In the genomic region with DNA sequence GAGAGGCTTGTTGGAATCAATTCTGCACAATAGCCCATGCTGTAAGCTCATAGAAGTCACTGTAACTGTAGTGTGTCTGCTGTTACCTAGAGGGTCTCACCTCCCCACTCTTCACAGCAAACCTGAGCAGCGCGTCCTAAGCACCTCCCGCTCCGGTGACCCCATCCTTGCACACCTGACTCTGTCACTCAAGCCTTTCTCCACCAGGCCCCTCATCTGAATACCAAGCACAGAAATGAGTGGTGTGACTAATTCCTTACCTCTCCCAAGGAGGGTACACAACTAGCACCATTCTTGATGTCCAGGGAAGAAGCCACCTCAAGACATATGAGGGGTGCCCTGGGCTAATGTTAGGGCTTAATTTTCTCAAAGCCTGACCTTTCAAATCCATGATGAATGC, we compare ENCODE assay signal across 26 cellular contexts. TPM values are rescaled to one million over a fixed set of nuclear protein-coding genes. Genes with fewer than 3 reads are reported as not detected.
"Had no signal": no experiment of that assay in that cellular context is flagged by ENCODE, and none has a peak within 500 bp of the region (broad histone marks: within the 10 kb centered on the region; RNA-seq: fewer than 3 reads in every experiment).

No MANE protein-coding gene starts in this region.

- H3K27ac ChIP-seq: adrenal gland had no signal

- H3K4me3 ChIP-seq: adrenal gland had no signal

- H3K4me3 Mint-ChIP-seq: activated CD8-positive, alpha-beta T cell treated with anti-CD3 and anti-CD28 coated beads, Interleukin-2, amount 10 ng/mL, durations not matched to agents 7 days and 5 days; activated naive CD8-positive, alpha-beta T cell treated with anti-CD3 and anti-CD28 coated beads, Interleukin-2, amount 10 ng/mL, durations not matched to agents 7 days and 5 days; central memory CD8-positive, alpha-beta T cell; T-helper 1 cell treated with Interleukin-12 subunit alpha and Interleukin-12 subunit beta and Interleukin-4 antibody, amounts not matched to agents 30 μg/mL and 1 μg/mL, for 36 hours; WTC11 had no signal

- DNase-seq: activated CD4-positive, alpha-beta T cell treated with anti-CD3 and anti-CD28 coated beads for 48 hours; activated CD4-positive, alpha-beta T cell treated with anti-CD3 and anti-CD28 coated beads, Interleukin-2, amount 50 U/mL, for 4 hours; activated CD4-positive, CD25-positive, alpha-beta regulatory T cell treated with anti-CD3 and anti-CD28 coated beads, Interleukin-2, amount 50 U/mL, for 72 hours; activated CD8-positive, alpha-beta memory T cell treated with anti-CD3 and anti-CD28 coated beads, Interleukin-2, amount 50 U/mL, for 48 hours; activated CD8-positive, alpha-beta T cell treated with anti-CD3 and anti-CD28 coated beads, Interleukin-2, amount 10 ng/mL, durations not matched to agents 7 days and 5 days; activated naive CD4-positive, alpha-beta T cell treated with anti-CD3 and anti-CD28 coated beads, Interleukin-2, amount 50 U/mL, for 16 hours; activated naive CD8-positive, alpha-beta T cell treated with anti-CD3 and anti-CD28 coated beads, Interleukin-2, amount 10 ng/mL, durations not matched to agents 7 days and 5 days; activated T-cell treated with anti-CD3 and anti-CD28 coated beads, Interleukin-2, amount 50 U/mL, for 1 hour; adrenal gland; anterior cingulate cortex; KG1; NCI-H1048; NCI-H1694; NCI-H2029; NCI-H2107; NCI-H2171 treated with DMSO at 0.1 percent for 48 hours; NCI-H226; NCI-H526 treated with DMSO at 0.1 percent for 48 hours; NK-92 treated with Interleukin-12 subunit alpha and Interleukin-12 subunit beta, amount 100 ng/mL, for 24 hours; OCI-M1; RPMI8226 had no signal

- H3K27me3 ChIP-seq: adrenal gland had no signal

- H3K27ac Mint-ChIP-seq: activated CD8-positive, alpha-beta T cell treated with anti-CD3 and anti-CD28 coated beads, Interleukin-2, amount 10 ng/mL, durations not matched to agents 7 days and 5 days; activated naive CD8-positive, alpha-beta T cell treated with anti-CD3 and anti-CD28 coated beads, Interleukin-2, amount 10 ng/mL, durations not matched to agents 7 days and 5 days; T-helper 1 cell treated with Interleukin-12 subunit alpha and Interleukin-12 subunit beta and Interleukin-4 antibody, amounts not matched to agents 30 μg/mL and 1 μg/mL, for 36 hours; WTC11 had no signal

- H3K9me3 ChIP-seq: adrenal gland had no signal

- H3K27me3 Mint-ChIP-seq: activated naive CD8-positive, alpha-beta T cell treated with anti-CD3 and anti-CD28 coated beads, Interleukin-2, amount 10 ng/mL, durations not matched to agents 7 days and 5 days; central memory CD8-positive, alpha-beta T cell had no signal

- H3K4me1 Mint-ChIP-seq: central memory CD8-positive, alpha-beta T cell had no signal

- H3K9me3 Mint-ChIP-seq: activated naive CD8-positive, alpha-beta T cell treated with anti-CD3 and anti-CD28 coated beads, Interleukin-2, amount 10 ng/mL, durations not matched to agents 7 days and 5 days; central memory CD8-positive, alpha-beta T cell; T-helper 1 cell treated with Interleukin-12 subunit alpha and Interleukin-12 subunit beta and Interleukin-4 antibody, amounts not matched to agents 30 μg/mL and 1 μg/mL, for 36 hours; WTC11 had no signal

- ATAC-seq: activated CD8-positive, alpha-beta T cell treated with anti-CD3 and anti-CD28 coated beads, Interleukin-2, amount 10 ng/mL, durations not matched to agents 7 days and 5 days; Panc1; WTC11 had no signal

RNA-seq across cellular contexts. Expression of a gene that starts 13.3 kb away (rescaled TPM):
- total RNA-seq: activated CD8-positive, alpha-beta T cell treated with anti-CD3 and anti-CD28 coated beads, Interleukin-2, amount 10 ng/mL, durations not matched to agents 7 days and 5 days; activated naive CD8-positive, alpha-beta T cell treated with anti-CD3 and anti-CD28 coated beads, Interleukin-2, amount 10 ng/mL, durations not matched to agents 7 days and 5 days; M059J had no signal
